Comparison of ENCODE assay signal across 28 cellular contexts in genomic region chr10:61100882-61101281, GRCh38.
"Had no signal": no experiment of that assay in that cellular context is flagged by ENCODE, and none has a peak within 500 bp of the region (broad histone marks: within the 10 kb centered on the region; RNA-seq: fewer than 3 reads in every experiment).

No MANE protein-coding gene starts in this region.

- H3K9me3 ChIP-seq: breast epithelium, gastrocnemius medialis, stomach had no signal

- ATAC-seq: activated naive CD8-positive, alpha-beta T cell treated with anti-CD3 and anti-CD28 coated beads, Interleukin-2, amount 50 U/mL, for 24 hours; gastrocnemius medialis; left colon; right cardiac atrium; stimulated activated naive B cell treated with anti-CD40 and anti-IgM and Interleukin-4, amounts not matched to agents 10 μg/mL and 1 μg/mL and 100 μg/mL, for 72 hours; WTC11 had no signal

- H3K27me3 ChIP-seq: breast epithelium, gastrocnemius medialis, stomach, tibial nerve had no signal

- DNase-seq: activated CD4-positive, alpha-beta memory T cell treated with anti-CD3 and anti-CD28 coated beads, Interleukin-2, amount 10 ng/mL, durations not matched to agents 7 days and 5 days; activated CD4-positive, alpha-beta T cell treated with anti-CD3 and anti-CD28 coated beads for 1 hour; activated CD4-positive, alpha-beta T cell treated with anti-CD3 and anti-CD28 coated beads, Interleukin-2, amount 10 ng/mL, durations not matched to agents 7 days and 5 days; activated naive CD8-positive, alpha-beta T cell treated with anti-CD3 and anti-CD28 coated beads, Interleukin-2, amount 50 U/mL, for 24 hours; activated T-cell treated with anti-CD3 and anti-CD28 coated beads, Interleukin-2, amount 50 U/mL, for 48 hours; amygdala; central memory CD4-positive, alpha-beta T cell; dermis blood vessel endothelial cell; effector CD8-positive, alpha-beta T cell; gastrocnemius medialis; glutamatergic neuron; islet precursor cell; left colon; naive B cell; nucleus accumbens; right cardiac atrium; stimulated activated CD4-positive, alpha-beta T cell treated with anti-CD3 and anti-CD28 coated beads, Interleukin-15, amount 100 ng/mL, for 24 hours; stimulated activated CD4-positive, alpha-beta T cell treated with anti-CD3 and anti-CD28 coated beads, Interleukin-2, amount 100 ng/mL, for 24 hours; stimulated activated naive B cell treated with anti-CD40 and anti-IgM and Interleukin-4, amounts not matched to agents 10 μg/mL and 1 μg/mL and 100 μg/mL, for 72 hours; stomach; T-helper 2 cell had no signal

- H3K36me3 ChIP-seq: breast epithelium, gastrocnemius medialis, stomach, tibial nerve had no signal

- H3K4me1 ChIP-seq: breast epithelium, gastrocnemius medialis, stomach, tibial nerve had no signal

- H3K27ac Mint-ChIP-seq: activated CD4-positive, alpha-beta memory T cell treated with anti-CD3 and anti-CD28 coated beads, Interleukin-2, amount 10 ng/mL, durations not matched to agents 7 days and 5 days; activated CD4-positive, alpha-beta T cell treated with anti-CD3 and anti-CD28 coated beads, Interleukin-2, amount 10 ng/mL, durations not matched to agents 7 days and 5 days; activated naive CD4-positive, alpha-beta T cell treated with anti-CD3 and anti-CD28 coated beads, Interleukin-2, amount 50 U/mL, for 24 hours; activated naive CD8-positive, alpha-beta T cell treated with anti-CD3 and anti-CD28 coated beads, Interleukin-2, amount 50 U/mL, for 24 hours; activated T-helper 2 cell treated with anti-CD3 and anti-CD28 coated beads, Interferon-gamma antibody, Interleukin-2, Interleukin-4, amounts not matched to agents 10 μg/mL and 5 μg/mL and 100 μg/mL, durations not matched to agents 14 hours and 24 hours and 36 hours; mesothelial cell of epicardium; naive B cell; stimulated activated naive B cell treated with anti-CD40 and anti-IgM and Interleukin-4, amounts not matched to agents 10 μg/mL and 1 μg/mL and 100 μg/mL, for 72 hours; WTC11 had no signal

- H3K4me3 Mint-ChIP-seq: activated CD4-positive, alpha-beta memory T cell treated with anti-CD3 and anti-CD28 coated beads, Interleukin-2, amount 10 ng/mL, durations not matched to agents 7 days and 5 days; activated CD4-positive, alpha-beta T cell treated with anti-CD3 and anti-CD28 coated beads, Interleukin-2, amount 10 ng/mL, durations not matched to agents 7 days and 5 days; activated naive CD4-positive, alpha-beta T cell treated with anti-CD3 and anti-CD28 coated beads, Interleukin-2, amount 50 U/mL, for 24 hours; activated naive CD8-positive, alpha-beta T cell treated with anti-CD3 and anti-CD28 coated beads, Interleukin-2, amount 50 U/mL, for 24 hours; mesothelial cell of epicardium; naive B cell; neural crest cell; stimulated activated naive B cell treated with anti-CD40 and anti-IgM and Interleukin-4, amounts not matched to agents 10 μg/mL and 1 μg/mL and 100 μg/mL, for 72 hours; WTC11 had no signal

- H3K4me1 Mint-ChIP-seq: activated CD4-positive, alpha-beta T cell treated with anti-CD3 and anti-CD28 coated beads, Interleukin-2, amount 10 ng/mL, durations not matched to agents 7 days and 5 days; activated naive CD4-positive, alpha-beta T cell treated with anti-CD3 and anti-CD28 coated beads, Interleukin-2, amount 50 U/mL, for 24 hours; activated naive CD8-positive, alpha-beta T cell treated with anti-CD3 and anti-CD28 coated beads, Interleukin-2, amount 50 U/mL, for 24 hours; naive B cell; neural crest cell; stimulated activated naive B cell treated with anti-CD40 and anti-IgM and Interleukin-4, amounts not matched to agents 10 μg/mL and 1 μg/mL and 100 μg/mL, for 72 hours; WTC11 had no signal

- H3K27ac ChIP-seq: breast epithelium, gastrocnemius medialis, stomach, tibial nerve had no signal

- H3K9me3 Mint-ChIP-seq: activated CD4-positive, alpha-beta memory T cell treated with anti-CD3 and anti-CD28 coated beads, Interleukin-2, amount 10 ng/mL, durations not matched to agents 7 days and 5 days; activated CD4-positive, alpha-beta T cell treated with anti-CD3 and anti-CD28 coated beads, Interleukin-2, amount 10 ng/mL, durations not matched to agents 7 days and 5 days; activated naive CD4-positive, alpha-beta T cell treated with anti-CD3 and anti-CD28 coated beads, Interleukin-2, amount 50 U/mL, for 24 hours; activated naive CD8-positive, alpha-beta T cell treated with anti-CD3 and anti-CD28 coated beads, Interleukin-2, amount 50 U/mL, for 24 hours; activated T-helper 2 cell treated with anti-CD3 and anti-CD28 coated beads, Interferon-gamma antibody, Interleukin-2, Interleukin-4, amounts not matched to agents 10 μg/mL and 5 μg/mL and 100 μg/mL, durations not matched to agents 14 hours and 24 hours and 36 hours had no signal

- H3K27me3 Mint-ChIP-seq: activated naive CD8-positive, alpha-beta T cell treated with anti-CD3 and anti-CD28 coated beads, Interleukin-2, amount 50 U/mL, for 24 hours had no signal

- H3K36me3 Mint-ChIP-seq: activated naive CD4-positive, alpha-beta T cell treated with anti-CD3 and anti-CD28 coated beads, Interleukin-2, amount 50 U/mL, for 24 hours; mesothelial cell of epicardium; stimulated activated naive B cell treated with anti-CD40 and anti-IgM and Interleukin-4, amounts not matched to agents 10 μg/mL and 1 μg/mL and 100 μg/mL, for 72 hours; WTC11 had no signal

- H3K4me3 ChIP-seq: breast epithelium, gastrocnemius medialis, stomach, tibial nerve had no signal
